8 cellular contexts compared by ENCODE assay signal in the genomic region with DNA sequence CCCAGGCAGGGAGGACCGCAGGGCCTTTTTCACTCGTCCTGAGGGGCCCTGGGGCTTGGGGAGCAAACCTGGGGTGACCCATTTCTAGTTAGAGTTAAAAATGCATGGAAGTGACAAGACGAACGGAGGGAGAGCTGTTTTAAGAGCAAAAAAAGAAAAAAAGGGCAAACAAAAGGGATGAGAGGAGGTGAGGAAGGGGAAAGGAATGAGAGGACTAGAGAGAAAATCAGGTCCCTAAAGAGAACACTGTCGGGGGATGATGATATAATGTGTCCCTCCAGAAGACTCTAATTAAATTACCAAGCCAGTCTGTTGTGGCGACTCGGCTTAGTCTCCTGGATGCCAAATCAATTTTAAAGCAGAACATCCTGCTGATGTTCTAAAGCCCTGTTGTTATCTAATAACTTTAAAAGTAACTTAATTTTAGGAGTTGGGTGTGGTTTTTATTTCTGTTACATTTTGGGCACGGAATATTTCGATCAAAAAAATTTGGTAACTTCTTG. TPM values are rescaled to one million over a fixed set of nuclear protein-coding genes. Genes with fewer than 3 reads are reported as not detected.
A peak's percentile ranks its signal among the peaks of the same experiment; 100 is the strongest.
DNase-seq lines count a peak whose midpoint lies in the region; ATAC-seq and TF ChIP-seq lines count a peak whose summit lies in the region.

No MANE protein-coding gene starts in this region.

- H3K27me3 Mint-ChIP-seq in CD14-positive monocyte (ENCODE audit: low read depth in 3 of 3) (peaks cover 0 to 5% (median 2%) of the 10 kb centered on the region in 3 donors), naive B cell (no peaks in the 10 kb centered on the region)

- intact Hi-C loops in CD14-positive monocyte (cut with micrococcal nuclease): loop anchor here (5.0 to 10.0 kb wide), 4 partner anchors 35 to 508 kb away; partner anchors contain the start of gene ARID2 (in 1 of the 2)

- DNase-seq in CD14-positive monocyte (ENCODE audit: low spot score) (no peak), LHCN-M2 (ENCODE audit: low read depth) (peak; percentile 16), cardiac fibroblast (ENCODE audit: low read depth in 2 of 2) (peak in 1 of 2 donors; percentile 38), naive B cell (no peak), HuH-7 (ENCODE audit: low spot score) (no peak), left lobe of liver (ENCODE audit: low spot score) (no peak), HCEC 1CT (no peak)
- no peak for DNase-seq in stimulated activated naive CD4-positive, alpha-beta T cell treated with Interleukin-2 at 50 U/mL for 16 hours (lab: John Stamatoyannopoulos, UW)

- H3K4me3 ChIP-seq in cardiac fibroblast (replicated peaks in 1 of 2; ENCODE audit: low read depth in 2 of 2, low read length in 2 of 2): peak overlapping the region; percentile 67 to 78

- TF ChIP-seq CTCF in CD14-positive monocyte (IDR thresholded peaks at IDR 0.05) (no peak), cardiac fibroblast (IDR thresholded peaks at IDR 0.05; ENCODE audit: low read depth, low read length) (no peak)

- no peaks in the 10 kb centered on the region for H3K9me3 Mint-ChIP-seq in CD14-positive monocyte
- no peaks in the 10 kb centered on the region for H3K9me3 Mint-ChIP-seq in naive B cell

- peaks cover 61% of the 10 kb centered on the region for H3K4me1 Mint-ChIP-seq in CD14-positive monocyte
- peaks cover 32 to 57% (median 38%) of the 10 kb centered on the region in 3 donors for H3K4me1 Mint-ChIP-seq in naive B cell

- ATAC-seq in naive B cell (ENCODE audit: low read depth in 2 of 2) (no peak), left lobe of liver (no peak)

- peak overlapping the region; percentile 70 to 94 (median 88) for H3K27ac Mint-ChIP-seq in CD14-positive monocyte
- H3K27ac Mint-ChIP-seq in naive B cell: peak overlapping the region in 5 of 6 donors; percentile 79 to 94 (median 82)

- H3K36me3 Mint-ChIP-seq in CD14-positive monocyte (peaks cover 0 to 3% of the 10 kb centered on the region in 2 donors), naive B cell (peaks cover 0 to 4% of the 10 kb centered on the region in 2 donors)

- H3K4me3 Mint-ChIP-seq in CD14-positive monocyte: peak overlapping the region; percentile 99
- H3K4me3 Mint-ChIP-seq in naive B cell: peak overlapping the region; percentile 91 to 99 (median 97)

RNA-seq across cellular contexts. Expression of gene ANO6, which starts 1.1 kb away (rescaled TPM):
- polyA plus RNA-seq in CD14-positive monocyte (10 to 100 TPM; 34.1 to 48.7 TPM), naive B cell (ENCODE audit: low read depth in 6 of 6) (10 to 100 TPM; 13.8 to 26.9 (median 19.3) TPM)
- total RNA-seq in LHCN-M2 (2014; rRNA removed) (49.4 and 50.0 TPM in 2 replicates), left lobe of liver (49.5 TPM)
- 16.7 TPM for polyA plus RNA-seq in LHCN-M2 (2012)
